ENCODE assay signal across 28 cellular contexts in genomic region chrX:56963377-56963776, GRCh38. TPM values are rescaled to one million over a fixed set of nuclear protein-coding genes. Genes with fewer than 3 reads are reported as not detected.
"Had no signal": no experiment of that assay in that cellular context is flagged by ENCODE, and none has a peak within 500 bp of the region (broad histone marks: within the 10 kb centered on the region; RNA-seq: fewer than 3 reads in every experiment).

No MANE protein-coding gene starts in this region.

- H3K9me3 Mint-ChIP-seq: activated naive CD4-positive, alpha-beta T cell treated with anti-CD3 and anti-CD28 coated beads for 36 hours; activated naive CD8-positive, alpha-beta T cell treated with anti-CD3 and anti-CD28 coated beads, Interleukin-2, amount 10 ng/mL, durations not matched to agents 7 days and 5 days; activated T-helper 17 cell treated with anti-CD3 and anti-CD28 coated beads, Interleukin-2, amount 50 U/mL, for 72 hours had no signal

- H3K4me1 Mint-ChIP-seq: activated T-helper 17 cell treated with anti-CD3 and anti-CD28 coated beads, Interleukin-2, amount 50 U/mL, for 72 hours had no signal

- DNase-seq: activated CD4-positive, alpha-beta T cell treated with anti-CD3 and anti-CD28 coated beads for 4 hours; activated CD4-positive, alpha-beta T cell treated with anti-CD3 and anti-CD28 coated beads, Interleukin-2, amount 50 U/mL, for 48 hours; activated CD4-positive, CD25-positive, alpha-beta regulatory T cell; activated gamma-delta T cell; activated naive CD4-positive, alpha-beta T cell treated with anti-CD3 and anti-CD28 coated beads for 36 hours; activated naive CD8-positive, alpha-beta T cell treated with anti-CD3 and anti-CD28 coated beads, Interleukin-2, amount 10 ng/mL, durations not matched to agents 7 days and 5 days; activated T-cell treated with anti-CD3 and anti-CD28 coated beads for 4 hours; activated T-cell treated with anti-CD3 and anti-CD28 coated beads, Interleukin-2, amount 50 U/mL, for 48 hours; adrenal gland; anterior cingulate cortex; KG1; MV-4-11; NCI-H1092 treated with DMSO at 0.1 percent for 48 hours; NCI-H1417 treated with DMSO at 0.1 percent for 48 hours; NCI-H1694; NCI-H2029; NCI-H2107; NCI-H2171 treated with DMSO at 0.1 percent for 48 hours; NCI-H345; NCI-H510A; NCI-H526 treated with DMSO at 0.1 percent for 48 hours; NCI-H82; SIG-M5 had no signal

- H3K27me3 Mint-ChIP-seq: activated naive CD8-positive, alpha-beta T cell treated with anti-CD3 and anti-CD28 coated beads, Interleukin-2, amount 10 ng/mL, durations not matched to agents 7 days and 5 days; activated T-helper 17 cell treated with anti-CD3 and anti-CD28 coated beads, Interleukin-2, amount 50 U/mL, for 72 hours had no signal

- H3K9me3 ChIP-seq: adrenal gland had no signal

- ATAC-seq: activated T-helper 17 cell treated with anti-CD3 and anti-CD28 coated beads, Interleukin-2, amount 50 U/mL, for 72 hours had no signal

- H3K4me1 ChIP-seq: adrenal gland had no signal

- H3K36me3 ChIP-seq: adrenal gland had no signal

- H3K4me3 Mint-ChIP-seq: activated naive CD4-positive, alpha-beta T cell treated with anti-CD3 and anti-CD28 coated beads for 36 hours; activated naive CD8-positive, alpha-beta T cell treated with anti-CD3 and anti-CD28 coated beads, Interleukin-2, amount 10 ng/mL, durations not matched to agents 7 days and 5 days; activated T-helper 17 cell treated with anti-CD3 and anti-CD28 coated beads, Interleukin-2, amount 50 U/mL, for 72 hours; T-cell had no signal

- H3K27ac Mint-ChIP-seq: activated naive CD4-positive, alpha-beta T cell treated with anti-CD3 and anti-CD28 coated beads for 36 hours; activated naive CD8-positive, alpha-beta T cell treated with anti-CD3 and anti-CD28 coated beads, Interleukin-2, amount 10 ng/mL, durations not matched to agents 7 days and 5 days; activated T-helper 17 cell treated with anti-CD3 and anti-CD28 coated beads, Interleukin-2, amount 50 U/mL, for 72 hours had no signal

- H3K4me3 ChIP-seq: adrenal gland, SK-N-MC had no signal

- H3K27ac ChIP-seq: adrenal gland, SK-N-MC, VCaP had no signal

RNA-seq across cellular contexts. Expression of gene SPIN3, which starts 32.0 kb away (rescaled TPM):
- total RNA-seq: OCI-LY7 had no signal
